ENCODE assay signal across 14 cellular contexts in the genomic region with DNA sequence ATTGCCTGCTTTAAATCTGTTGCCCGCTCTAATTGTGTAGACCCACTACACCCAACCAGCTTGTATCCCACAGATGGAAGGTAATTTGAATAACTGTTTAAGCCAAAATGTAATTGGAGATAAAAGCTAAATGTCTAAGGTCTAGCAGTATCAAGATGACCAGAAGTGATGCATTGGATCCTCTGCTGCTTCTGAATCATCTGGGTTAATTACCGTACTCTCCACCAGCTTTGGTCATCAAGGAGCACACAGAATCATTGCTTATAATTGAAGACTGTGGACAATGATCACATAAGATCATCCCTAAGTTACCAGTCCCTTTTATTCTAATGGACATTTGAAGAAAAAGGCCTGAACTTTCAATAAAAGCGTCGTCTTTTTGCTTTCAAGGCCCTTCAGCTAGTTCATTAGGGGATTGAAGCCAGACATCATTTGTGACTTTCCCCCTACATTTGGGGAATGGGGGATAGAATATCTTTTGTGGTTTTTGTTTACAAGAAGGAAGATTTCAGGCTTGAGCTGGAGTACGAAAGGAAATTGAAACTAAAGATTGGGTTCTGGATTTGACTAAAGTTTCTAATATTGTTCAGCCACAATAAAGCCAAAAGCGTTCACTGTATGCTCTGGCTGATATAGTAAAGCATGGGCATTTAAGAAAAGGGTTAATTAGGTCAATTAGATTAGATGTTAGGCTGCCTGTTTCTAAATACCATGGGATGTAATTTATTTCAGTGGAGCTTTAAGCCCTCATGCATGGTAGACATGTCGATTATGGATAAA.
A peak's percentile ranks its signal among the peaks of the same experiment; 100 is the strongest.
DNase-seq lines count a peak whose midpoint lies in the region; ATAC-seq and TF ChIP-seq lines count a peak whose summit lies in the region.
"Had no signal": no experiment of that assay in that cellular context is flagged by ENCODE, and none has a peak within 500 bp of the region (broad histone marks: within the 10 kb centered on the region; RNA-seq: fewer than 3 reads in every experiment).

No MANE protein-coding gene starts in this region.

- H3K27ac ChIP-seq in transverse colon: peak overlapping the region in 1 of 4 donors; percentile 44
- H3K27ac ChIP-seq: uterus had no signal

- H3K4me3 Mint-ChIP-seq in memory B cell: no peak overlapping the region

- no peaks in the 10 kb centered on the region for H3K9me3 ChIP-seq in transverse colon
- H3K9me3 ChIP-seq: uterus had no signal

- WGBS in transverse colon (ENCODE audit: low coverage in 1 of 2), 2 donors: 58 to 64% methylated on average over 7 of the region's 7 CpGs

- H3K27me3 ChIP-seq in transverse colon: no peaks in the 10 kb centered on the region
- H3K27me3 ChIP-seq: uterus had no signal

- no peaks in the 10 kb centered on the region for H3K27me3 Mint-ChIP-seq in memory B cell
- H3K27me3 Mint-ChIP-seq: naive thymus-derived CD4-positive, alpha-beta T cell had no signal

- H3K4me1 Mint-ChIP-seq in memory B cell: peaks cover 74% of the 10 kb centered on the region

- in situ Hi-C loops in GM13976 (cut with MboI; ENCODE audit: low sequenced_read_pairs, unreplicated experiment): no loop called here
- in situ Hi-C loops in transverse colon (cut with MboI; ENCODE audit: low pct_ligation_motif_present in 1 of 4, low pct_unique_long_range_greater_than_20kb in 1 of 4, low sequenced_read_pairs in 3 of 4): no loop called here

- intact Hi-C loops in transverse colon (cut with DNase I; ENCODE audit: low total_unique reads): no loop called here

- peaks cover 0 to 29% (median 2%) of the 10 kb centered on the region in 4 donors for H3K4me1 ChIP-seq in transverse colon
- H3K4me1 ChIP-seq: uterus had no signal

- peak; percentile 28 for ATAC-seq in GM19463 (IDR thresholded peaks at IDR 0.05; ENCODE audit: unreplicated experiment)
- peak; percentile 39 for ATAC-seq in HG03565 (IDR thresholded peaks at IDR 0.05; ENCODE audit: unreplicated experiment)
- no peak for ATAC-seq in memory B cell (ENCODE audit: low read depth)
- ATAC-seq: naive thymus-derived CD4-positive, alpha-beta T cell had no signal

- H3K9me3 Mint-ChIP-seq in memory B cell: no peaks in the 10 kb centered on the region
- H3K9me3 Mint-ChIP-seq: immature natural killer cell; naive thymus-derived CD4-positive, alpha-beta T cell had no signal

- DNase-seq in GM13976 (ENCODE audit: low spot score) (peak; percentile 34), memory B cell (ENCODE audit: low spot score in 2 of 2) (no peak), transverse colon (no peak), COLO829 (ENCODE audit: low spot score) (no peak), kidney glomerular epithelial cell (lab: John Stamatoyannopoulos, UW) (no peak)
- DNase-seq: activated effector memory CD4-positive, alpha-beta T cell treated with Interleukin-2 at 50 U/mL for 16 hours; EL; immature natural killer cell; naive thymus-derived CD4-positive, alpha-beta T cell; NCI-H2029 treated with DMSO at 0.1 percent for 48 hours; small intestine; uterus had no signal

- H3K36me3 Mint-ChIP-seq in memory B cell: peaks cover 4% of the 10 kb centered on the region
- H3K36me3 Mint-ChIP-seq: immature natural killer cell had no signal

- TF ChIP-seq CTCF in GM13976 (IDR thresholded peaks at IDR 0.05; ENCODE audit: borderline replicate concordance, control extremely low read depth, extremely low read depth, insufficient read depth, missing control alignments): no peak
- no peak for TF ChIP-seq CTCF in transverse colon (IDR thresholded peaks at IDR 0.05)

- H3K36me3 ChIP-seq in transverse colon: no peaks in the 10 kb centered on the region
- H3K36me3 ChIP-seq: uterus had no signal

- no peak for TF ChIP-seq POLR2A in transverse colon (IDR thresholded peaks at IDR 0.05)

- peak overlapping the region; percentile 75 for H3K27ac Mint-ChIP-seq in memory B cell

- no peak for TF ChIP-seq EP300 in transverse colon (IDR thresholded peaks at IDR 0.05; ENCODE audit: low read depth)

- H3K4me3 ChIP-seq in transverse colon: no peak overlapping the region
- H3K4me3 ChIP-seq: uterus had no signal
